ENCODE assay signal across 9 cellular contexts in the genomic region with DNA sequence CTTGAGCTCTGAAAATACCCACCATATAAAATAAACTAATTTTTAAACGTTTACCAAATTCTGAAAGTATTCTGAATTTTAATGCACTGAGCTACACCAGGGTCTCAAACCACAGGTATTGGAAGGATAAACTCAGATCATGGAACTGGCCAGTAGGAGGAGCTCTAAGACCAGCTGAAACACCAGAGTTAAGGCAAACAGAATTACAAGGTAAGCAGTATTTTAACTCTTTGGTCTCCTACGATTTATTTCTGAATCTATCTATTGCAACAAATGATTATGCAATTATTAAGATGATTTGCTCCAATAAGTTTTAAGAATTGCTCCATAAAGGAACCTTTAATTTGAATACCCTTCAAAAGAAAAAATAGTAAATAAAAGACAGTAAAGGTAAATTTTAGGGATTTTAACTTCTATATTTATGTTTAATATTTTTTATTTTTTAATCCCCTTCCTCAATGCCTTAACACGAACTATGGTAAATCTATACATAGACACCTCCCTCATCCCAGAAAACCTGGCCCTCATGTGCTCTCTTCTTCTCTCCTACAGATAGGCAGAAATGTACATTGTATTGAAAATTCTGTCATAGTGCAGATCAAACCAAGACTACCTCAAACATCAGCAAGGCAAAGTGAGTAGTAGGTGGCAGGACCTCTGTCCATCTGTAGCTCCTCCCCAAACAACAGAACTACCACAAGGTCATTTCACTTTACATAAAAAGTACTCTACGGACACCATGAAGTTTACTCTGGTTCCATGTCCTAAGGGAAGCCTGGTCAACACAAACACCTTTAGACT. TPM values are rescaled to one million over a fixed set of nuclear protein-coding genes. Genes with fewer than 3 reads are reported as not detected.
A peak's percentile ranks its signal among the peaks of the same experiment; 100 is the strongest.
DNase-seq lines count a peak whose midpoint lies in the region; ATAC-seq, FAIRE-seq and TF ChIP-seq lines count a peak whose summit lies in the region.
"Had no signal": no experiment of that assay in that cellular context is flagged by ENCODE, and none has a peak within 500 bp of the region (broad histone marks: within the 10 kb centered on the region; RNA-seq: fewer than 3 reads in every experiment).

No MANE protein-coding gene starts in this region.

- TF ChIP-seq EP300 in HepG2 (IDR thresholded peaks at IDR 0.05; ENCODE audit: low read depth in 2 of 2, low read length in 2 of 2) (no peak), HepG2 (CRISPR knock-in tag; IDR thresholded peaks at IDR 0.05; ENCODE audit: borderline replicate concordance) (no peak)

- TF ChIP-seq RAD21 in HepG2 (CRISPR knock-in tag; IDR thresholded peaks at IDR 0.05), result peak; percentile 96

- no peak overlapping the region for H3K9ac ChIP-seq in HepG2 (ENCODE audit: insufficient read depth, low read depth, low read length)

- H3K4me1 ChIP-seq in BE2C (no peaks in the 10 kb centered on the region), HepG2 (ENCODE audit: insufficient read depth, low read length) (peaks cover 5% of the 10 kb centered on the region; the same call in 1 of the 2 replicates)

- POLR2A ChIA-PET in HepG2 (lab: Yijun Ruan, JAX), result no interaction called here

- WGBS in HepG2 (ENCODE audit: low lambda C conversion rate), result 29% methylated on average over 4 of the region's 4 CpGs

- no peaks in the 10 kb centered on the region for H3K79me2 ChIP-seq in HepG2 (ENCODE audit: insufficient read depth, low read length)

- no peak overlapping the region for H2AFZ ChIP-seq in HepG2 (ENCODE audit: low read length)

- no peaks in the 10 kb centered on the region for H3K36me3 ChIP-seq in BE2C
- H3K36me3 ChIP-seq in HepG2 (replicated peaks in 1 of 2; ENCODE audit: control insufficient read depth in 1 of 2, insufficient read depth in 2 of 2, low read length in 2 of 2), result peaks cover 6 to 41% of the 10 kb centered on the region in 2 experiments

- CTCF ChIA-PET in HepG2 (lab: Yijun Ruan, JAX; ENCODE audit: low intra/inter-chr PET ratio, low total read pairs), result interaction anchor here (0.9 to 6.2 kb wide), 5 partner anchors 13 to 648 kb away, joined by 3 to 114 read pairs (median 4); no protein-coding TSS in a partner anchor

- H3K4me3 ChIP-seq in BE2C (ENCODE audit: low read depth, low read length) (no peak overlapping the region), choroid plexus epithelial cell (ENCODE audit: low read depth, low read length) (no peak overlapping the region), HepG2 (replicated peaks in 1 of 3; ENCODE audit: insufficient read depth in 1 of 3, low read depth in 2 of 3, low read length in 3 of 3) (no peak overlapping the region)

- DNase-seq in BE2C (peak; percentile 69), NCI-H345 treated with DMSO at 0.1 percent for 48 hours (lab: John Stamatoyannopoulos, UW; ENCODE audit: unreplicated experiment) (peak; percentile 45), choroid plexus epithelial cell (ENCODE audit: low read depth) (peak; percentile 91), HepG2 (ENCODE audit: low spot score) (peak; percentile 85)
- DNase-seq in activated CD4-positive, alpha-beta T cell treated with anti-CD3 and anti-CD28 coated beads for 1 hour, result peak; percentile 46
- DNase-seq in stimulated activated CD8-positive, alpha-beta memory T cell treated with anti-CD3 and anti-CD28 coated beads, Interleukin-12 subunit alpha, Interleukin-12 subunit beta, amount 100 ng/mL, for 24 hours (ENCODE audit: extremely low read depth), result peak; percentile 9

- H3K27me3 ChIP-seq in BE2C, result no peaks in the 10 kb centered on the region
- H3K27me3 ChIP-seq in HepG2 (ENCODE audit: control insufficient read depth in 1 of 2, insufficient read depth in 2 of 2, low read length in 2 of 2), result no peaks in the 10 kb centered on the region

- H3K4me2 ChIP-seq in HepG2 (ENCODE audit: low read depth, low read length), result no peak overlapping the region

- FAIRE-seq in HepG2 (lab: Jason Lieb, UNC), result peak; percentile 97

- TF ChIP-seq POLR2A in HepG2 (IDR thresholded peaks at IDR 0.05; ENCODE audit: insufficient read depth in 1 of 2, low read depth in 2 of 2, low read length in 2 of 2), result no peak

- H3K27ac ChIP-seq in HepG2 (ENCODE audit: extremely low read length, insufficient read depth, low read length), result no peak overlapping the region

- intact Hi-C loops in HepG2 (cut with micrococcal nuclease; ENCODE audit: unreplicated experiment), result loop anchor here (1.0 to 10.0 kb wide), 6 partner anchors 47 to 649 kb away; a partner anchor contains a TSS

- in situ Hi-C loops in HepG2 (cut with HindIII; ENCODE audit: extremely low pct_ligation_motif_present, low pct_unique_long_range_greater_than_20kb), result loop anchor here (5.0 to 10.0 kb wide), 2 partner anchors 232 to 649 kb away; no protein-coding TSS in a partner anchor

- no peaks in the 10 kb centered on the region for H4K20me1 ChIP-seq in HepG2 (ENCODE audit: insufficient read depth, low read length)

- TF ChIP-seq CTCF in BE2C (IDR thresholded peaks at IDR 0.05; ENCODE audit: low read depth, low read length) (peak; percentile 91), choroid plexus epithelial cell (conservative IDR thresholded peaks at IDR 0.05; ENCODE audit: low read depth, low read length) (peak; percentile 87), HepG2 (CRISPR knock-in tag; IDR thresholded peaks at IDR 0.05) (peak; percentile 91)

- ATAC-seq in GM18907 (IDR thresholded peaks at IDR 0.05; ENCODE audit: unreplicated experiment) (peak; percentile 94), HG03139 (IDR thresholded peaks at IDR 0.05; ENCODE audit: unreplicated experiment) (peak; percentile 85), HepG2 (peak; percentile 95)

- BruUV-seq in HepG2 (replicated peaks; lab: Mats Ljungman, UMichigan), result no TSS peak

- H3K9me3 ChIP-seq in BE2C (no peaks in the 10 kb centered on the region), HepG2 (ENCODE audit: low read length) (no peaks in the 10 kb centered on the region)

TF ChIP-seq in HepG2, 621 proteins besides CTCF, POLR2A, EP300 and RAD21 (continues in another document):
- TF ChIP-seq ZNF331 (CRISPR knock-in tag; IDR thresholded peaks at IDR 0.05) (0 out of 2 replicates have a peak, but pooled peaks have one; percentile 21), KLF16 (CRISPR knock-in tag; IDR thresholded peaks at IDR 0.05) (0 out of 4 replicates have a peak, but pooled peaks of 1 of the 2 experiments have one; percentile 25), STAG1 (CRISPR knock-in tag; IDR thresholded peaks at IDR 0.05) (peak; percentile 99), CEBPG (CRISPR knock-in tag; IDR thresholded peaks at IDR 0.05) (peak; percentile 58), ZFP1 (CRISPR knock-in tag; IDR thresholded peaks at IDR 0.05) (no peak), ZNF652 (CRISPR knock-in tag; IDR thresholded peaks at IDR 0.05; ENCODE audit: borderline replicate concordance, low read depth) (peak; percentile 100), SSRP1 (CRISPR knock-in tag; IDR thresholded peaks at IDR 0.05) (0 out of 2 replicates have a peak, but pooled peaks have one; percentile 42), ZNF709 (CRISPR knock-in tag; IDR thresholded peaks at IDR 0.05) (no peak), MAFK (conservative IDR thresholded peaks at IDR 0.05 in 1 of 2, IDR thresholded peaks at IDR 0.05 in 1 of 2; ENCODE audit: low read length in 2 of 2) (peak; percentile 97 to 99), ZSCAN9 (CRISPR knock-in tag; IDR thresholded peaks at IDR 0.05; ENCODE audit: borderline replicate concordance) (0 out of 2 replicates have a peak, but pooled peaks have one; percentile 39), NFATC3 (CRISPR knock-in tag; IDR thresholded peaks at IDR 0.05) (no peak), PPARG (CRISPR knock-in tag; conservative IDR thresholded peaks at IDR 0.05) (peak; percentile 70), MIXL1 (CRISPR knock-in tag; IDR thresholded peaks at IDR 0.05) (0 out of 2 replicates have a peak, but pooled peaks have one; percentile 68), RARA (CRISPR knock-in tag; IDR thresholded peaks at IDR 0.05) (0 out of 2 replicates have a peak, but pooled peaks have one; percentile 17), IRF2 (CRISPR knock-in tag; IDR thresholded peaks at IDR 0.05) (peak; percentile 54; the same call in 1 of the 2 replicates)
- TF ChIP-seq, protein P1, sequence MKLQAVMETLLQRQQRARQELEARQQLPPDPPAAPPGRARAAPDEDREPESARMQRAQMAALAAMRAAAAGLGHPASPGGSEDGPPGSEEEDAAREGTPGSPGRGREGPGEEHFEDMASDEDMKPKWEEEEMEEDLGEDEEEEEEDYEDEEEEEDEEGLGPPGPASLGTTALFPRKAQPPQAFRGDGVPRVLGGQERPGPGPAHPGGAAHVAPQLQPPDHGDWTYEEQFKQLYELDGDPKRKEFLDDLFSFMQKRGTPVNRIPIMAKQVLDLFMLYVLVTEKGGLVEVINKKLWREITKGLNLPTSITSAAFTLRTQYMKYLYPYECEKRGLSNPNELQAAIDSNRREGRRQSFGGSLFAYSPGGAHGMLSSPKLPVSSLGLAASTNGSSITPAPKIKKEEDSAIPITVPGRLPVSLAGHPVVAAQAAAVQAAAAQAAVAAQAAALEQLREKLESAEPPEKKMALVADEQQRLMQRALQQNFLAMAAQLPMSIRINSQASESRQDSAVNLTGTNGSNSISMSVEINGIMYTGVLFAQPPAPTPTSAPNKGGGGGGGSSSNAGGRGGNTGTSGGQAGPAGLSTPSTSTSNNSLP (IDR thresholded peaks at IDR 0.05; ENCODE audit: low read depth, low read length), result peak; percentile 92

RNA-seq across cellular contexts. Expression of a gene that starts 58.4 kb away (rescaled TPM):
- not detected for polyA plus RNA-seq in BE2C (2012; ENCODE audit: insufficient read depth, insufficient read length, low read depth)
- total RNA-seq in HepG2 (2016; rRNA removed; fragmentation: Illumina TruSeq; extraction: Trizol), result 97.8 and 104 TPM in 2 replicates
- 41.9 and 46.7 TPM in 2 replicates for total RNA-seq in HepG2 (2016; cell fraction: cytosol; rRNA removed; fragmentation: Illumina TruSeq; extraction: Trizol; ENCODE audit: low read depth)
- total RNA-seq in HepG2 (2016; cell fraction: insoluble cytoplasmic fraction; rRNA removed; fragmentation: Illumina TruSeq; extraction: Trizol), result 92.4 and 106 TPM in 2 replicates
- 60.2 and 61.3 TPM in 2 replicates for total RNA-seq in HepG2 (2016; cell fraction: membrane; rRNA removed; fragmentation: Illumina TruSeq; extraction: Trizol)
- total RNA-seq in HepG2 (2016; cell fraction: nucleus; rRNA removed; fragmentation: Illumina TruSeq; extraction: Trizol), result 91.8 and 97.0 TPM in 2 replicates
- polyA plus RNA-seq in HepG2 (2011; rRNA removed), result 37.9 and 41.8 TPM in 2 replicates
- 28.9 and 39.2 TPM in 2 replicates for polyA plus RNA-seq in HepG2 (2011; cell fraction: cytosol; rRNA removed)
- polyA plus RNA-seq in HepG2 (2011; cell fraction: nucleus; rRNA removed), result 42.3 and 58.0 TPM in 2 replicates
- 67.5 and 98.6 TPM in 2 replicates for polyA plus RNA-seq in HepG2 (2012)
- polyA plus RNA-seq in HepG2 (2016; cell fraction: cytosol; fragmentation: Illumina TruSeq; extraction: Trizol; ENCODE audit: low read depth), result 32.8 and 42.1 TPM in 2 replicates
- polyA plus RNA-seq in HepG2 (2016; cell fraction: insoluble cytoplasmic fraction; fragmentation: Illumina TruSeq; extraction: Trizol; ENCODE audit: low read depth), result 87.1 and 90.1 TPM in 2 replicates
- polyA plus RNA-seq in HepG2 (2016; cell fraction: membrane; fragmentation: Illumina TruSeq; extraction: Trizol; ENCODE audit: low read depth), result 46.2 and 48.8 TPM in 2 replicates
- 109 and 122 TPM in 2 replicates for polyA plus RNA-seq in HepG2 (2016; cell fraction: nucleus; fragmentation: Illumina TruSeq; extraction: Trizol; ENCODE audit: insufficient read depth, low read depth)
- 57.4 TPM in 1 of 2 replicates, not detected in the other for polyA minus RNA-seq in HepG2 (2011; rRNA and poly(A)+ RNA removed; ENCODE audit: low replicate concordance)
- polyA minus RNA-seq in HepG2 (2011; cell fraction: cytosol; rRNA and poly(A)+ RNA removed), result 15.2 and 17.4 TPM in 2 replicates
- polyA minus RNA-seq in HepG2 (2011; cell fraction: nucleus; rRNA and poly(A)+ RNA removed), result 124 and 145 TPM in 2 replicates
- total RNA-seq: T-helper 1 cell treated with Interleukin-12 subunit alpha and Interleukin-12 subunit beta and Interleukin-4 antibody, amounts not matched to agents 30 ng/mL and 1 ng/mL, for 36 hours had no signal

Comparison
In these comparisons a context has a peak if more than half of its experiments do, and no peak if none do; other contexts are left out.
1. DNase-seq: peak in every context shown above with its lines; median percentile 91 in choroid plexus epithelial cell; 85 in HepG2; 69 in BE2C; 46 in activated CD4-positive, alpha-beta T cell treated with anti-CD3 and anti-CD28 coated beads for 1 hour; 45 in NCI-H345 treated with DMSO at 0.1 percent for 48 hours; 9 in stimulated activated CD8-positive, alpha-beta memory T cell treated with anti-CD3 and anti-CD28 coated beads, Interleukin-12 subunit alpha, Interleukin-12 subunit beta, amount 100 ng/mL, for 24 hours.